Comparison of ENCODE assay signal across 19 cellular contexts in genomic region chr12:109495012-109495411, GRCh38. TPM values are rescaled to one million over a fixed set of nuclear protein-coding genes. Genes with fewer than 3 reads are reported as not detected.
DNase-seq lines count a peak whose midpoint lies in the region; ATAC-seq, FAIRE-seq and TF ChIP-seq lines count a peak whose summit lies in the region.
"Had no signal": no experiment of that assay in that cellular context is flagged by ENCODE, and none has a peak within 500 bp of the region (broad histone marks: within the 10 kb centered on the region; RNA-seq: fewer than 3 reads in every experiment).

No MANE protein-coding gene starts in this region.

- H3K4me2 ChIP-seq in HepG2 (ENCODE audit: low read depth, low read length): peak overlapping the region; percentile 52
- H3K4me2 ChIP-seq: A549 had no signal

- TF ChIP-seq RAD21 in HepG2 (CRISPR knock-in tag; IDR thresholded peaks at IDR 0.05): no peak

- in situ Hi-C loops in HepG2 (cut with HindIII; ENCODE audit: extremely low pct_ligation_motif_present, low pct_unique_long_range_greater_than_20kb): no loop called here

- no peak for TF ChIP-seq EP300 in HepG2 (IDR thresholded peaks at IDR 0.05; ENCODE audit: low read depth in 2 of 2, low read length in 2 of 2)
- TF ChIP-seq EP300 in HepG2 (CRISPR knock-in tag; IDR thresholded peaks at IDR 0.05; ENCODE audit: borderline replicate concordance): no peak

- H3K9me3 ChIP-seq in HepG2 (ENCODE audit: low read length) (no peaks in the 10 kb centered on the region), right lobe of liver (no peaks in the 10 kb centered on the region), uterus (no peaks in the 10 kb centered on the region)
- H3K9me3 ChIP-seq: A549, BE2C had no signal

- peaks cover 12% of the 10 kb centered on the region for H3K4me1 Mint-ChIP-seq in activated CD8-positive, alpha-beta T cell treated with anti-CD3 and anti-CD28 coated beads, Interleukin-2, amount 10 ng/mL, durations not matched to agents 7 days and 5 days (ENCODE audit: low read depth)
- peaks cover 27 to 28% of the 10 kb centered on the region in 2 donors for H3K4me1 Mint-ChIP-seq in immature natural killer cell
- peaks cover 8% of the 10 kb centered on the region for H3K4me1 Mint-ChIP-seq in activated T-helper 1 cell treated with anti-CD3 and anti-CD28 coated beads, Interleukin-12 subunit alpha, Interleukin-12 subunit beta, Interleukin-2, Interleukin-4 antibody, amounts not matched to agents 30 ng/mL and 10 ng/mL and 1 ng/mL, durations not matched to agents 14 hours and 24 hours and 36 hours (ENCODE audit: low read depth)

- H3K27me3 Mint-ChIP-seq in activated CD8-positive, alpha-beta T cell treated with anti-CD3 and anti-CD28 coated beads, Interleukin-2, amount 10 ng/mL, durations not matched to agents 7 days and 5 days (ENCODE audit: low read depth): no peaks in the 10 kb centered on the region
- peaks cover 0 to 3% (median 0%) of the 10 kb centered on the region in 3 donors for H3K27me3 Mint-ChIP-seq in immature natural killer cell (ENCODE audit: low read depth in 3 of 3)
- no peaks in the 10 kb centered on the region for H3K27me3 Mint-ChIP-seq in activated T-helper 1 cell treated with anti-CD3 and anti-CD28 coated beads, Interleukin-12 subunit alpha, Interleukin-12 subunit beta, Interleukin-2, Interleukin-4 antibody, amounts not matched to agents 30 ng/mL and 10 ng/mL and 1 ng/mL, durations not matched to agents 14 hours and 24 hours and 36 hours (ENCODE audit: insufficient read depth)
- H3K27me3 Mint-ChIP-seq: CD4-positive, alpha-beta memory T cell had no signal

- H3K9ac ChIP-seq in HepG2 (ENCODE audit: insufficient read depth, low read depth, low read length): peak overlapping the region; percentile 47

- peak overlapping the region; percentile 35 for H3K27ac Mint-ChIP-seq in activated CD8-positive, alpha-beta T cell treated with anti-CD3 and anti-CD28 coated beads, Interleukin-2, amount 10 ng/mL, durations not matched to agents 7 days and 5 days
- peak overlapping the region; percentile 45 to 95 (median 89) for H3K27ac Mint-ChIP-seq in immature natural killer cell
- H3K27ac Mint-ChIP-seq in activated T-helper 1 cell treated with anti-CD3 and anti-CD28 coated beads, Interleukin-12 subunit alpha, Interleukin-12 subunit beta, Interleukin-2, Interleukin-4 antibody, amounts not matched to agents 30 ng/mL and 10 ng/mL and 1 ng/mL, durations not matched to agents 14 hours and 24 hours and 36 hours: no peak overlapping the region
- H3K27ac Mint-ChIP-seq: HFFc6 had no signal

- H3K4me3 ChIP-seq in HepG2 (replicated peaks in 1 of 3; ENCODE audit: insufficient read depth in 1 of 3, low read depth in 2 of 3, low read length in 3 of 3) (no peak overlapping the region; a peak in 1 of 6 replicates), right lobe of liver (no peak overlapping the region), uterus (no peak overlapping the region)
- H3K4me3 ChIP-seq: A549 had no signal

- H3K36me3 ChIP-seq in HepG2 (replicated peaks in 1 of 2; ENCODE audit: control insufficient read depth in 1 of 2, insufficient read depth in 2 of 2, low read length in 2 of 2): peaks cover 5 to 36% of the 10 kb centered on the region in 2 experiments
- peaks cover 0 to 56% (median 28%) of the 10 kb centered on the region in 4 donors for H3K36me3 ChIP-seq in right lobe of liver
- H3K36me3 ChIP-seq in uterus: no peaks in the 10 kb centered on the region

- no peak overlapping the region for H3K4me3 Mint-ChIP-seq in activated CD8-positive, alpha-beta T cell treated with anti-CD3 and anti-CD28 coated beads, Interleukin-2, amount 10 ng/mL, durations not matched to agents 7 days and 5 days
- peak overlapping the region; percentile 55 to 76 (median 64) for H3K4me3 Mint-ChIP-seq in immature natural killer cell
- H3K4me3 Mint-ChIP-seq in activated T-helper 1 cell treated with anti-CD3 and anti-CD28 coated beads, Interleukin-12 subunit alpha, Interleukin-12 subunit beta, Interleukin-2, Interleukin-4 antibody, amounts not matched to agents 30 ng/mL and 10 ng/mL and 1 ng/mL, durations not matched to agents 14 hours and 24 hours and 36 hours: no peak overlapping the region
- H3K4me3 Mint-ChIP-seq: CD4-positive, alpha-beta memory T cell; HFFc6 had no signal

- FAIRE-seq in HepG2 (lab: Jason Lieb, UNC): no peak
- FAIRE-seq: A549, D721Med, G401.6, HTR-8/SVneo had no signal

- H2AFZ ChIP-seq in HepG2 (ENCODE audit: low read length): no peak overlapping the region

- no peak for TF ChIP-seq CTCF in HepG2 (CRISPR knock-in tag; IDR thresholded peaks at IDR 0.05)
- TF ChIP-seq CTCF in right lobe of liver (IDR thresholded peaks at IDR 0.05): no peak
- TF ChIP-seq CTCF in uterus (IDR thresholded peaks at IDR 0.05): no peak

- intact Hi-C loops in HepG2 (cut with micrococcal nuclease; ENCODE audit: unreplicated experiment): loop anchor here (2.0 kb wide), 1 partner anchor 18 kb away; the partner anchor contains the start of genes KCTD10 and UBE3B
- intact Hi-C loops in right lobe of liver (cut with DNase I): no loop called here
- intact Hi-C loops in activated T-helper 1 cell treated with anti-CD3 and anti-CD28 coated beads, Interleukin-12 subunit alpha, Interleukin-12 subunit beta, Interleukin-2, Interleukin-4 antibody, amounts not matched to agents 30 ng/mL and 10 ng/mL and 1 ng/mL, durations not matched to agents 14 hours and 24 hours and 36 hours (cut with micrococcal nuclease): no loop called here
- intact Hi-C loops in uterus (cut with DNase I; ENCODE audit: low total_unique reads): no loop called here

- BruUV-seq in HepG2 (replicated peaks; lab: Mats Ljungman, UMichigan): no TSS peak

- no peaks in the 10 kb centered on the region for H3K79me2 ChIP-seq in HepG2 (ENCODE audit: insufficient read depth, low read length)

- H3K9me3 Mint-ChIP-seq in activated CD8-positive, alpha-beta T cell treated with anti-CD3 and anti-CD28 coated beads, Interleukin-2, amount 10 ng/mL, durations not matched to agents 7 days and 5 days (ENCODE audit: insufficient read depth): no peaks in the 10 kb centered on the region
- H3K9me3 Mint-ChIP-seq in immature natural killer cell: peaks cover 0 to 2% (median 0%) of the 10 kb centered on the region in 6 donors
- H3K9me3 Mint-ChIP-seq in activated T-helper 1 cell treated with anti-CD3 and anti-CD28 coated beads, Interleukin-12 subunit alpha, Interleukin-12 subunit beta, Interleukin-2, Interleukin-4 antibody, amounts not matched to agents 30 ng/mL and 10 ng/mL and 1 ng/mL, durations not matched to agents 14 hours and 24 hours and 36 hours: no peaks in the 10 kb centered on the region
- H3K9me3 Mint-ChIP-seq: CD4-positive, alpha-beta memory T cell; HFFc6 had no signal

- H3K27ac ChIP-seq in HepG2 (ENCODE audit: extremely low read length, insufficient read depth, low read length) (peak overlapping the region; percentile 77), right lobe of liver (no peak overlapping the region), uterus (no peak overlapping the region)
- H3K27ac ChIP-seq: A549, C4-2B had no signal

- no peaks in the 10 kb centered on the region for H3K27me3 ChIP-seq in HepG2 (ENCODE audit: control insufficient read depth in 1 of 2, insufficient read depth in 2 of 2, low read length in 2 of 2)
- H3K27me3 ChIP-seq in right lobe of liver: no peaks in the 10 kb centered on the region
- H3K27me3 ChIP-seq in uterus: no peaks in the 10 kb centered on the region
- H3K27me3 ChIP-seq: BE2C had no signal

- H3K4me1 ChIP-seq in HepG2 (ENCODE audit: insufficient read depth, low read length) (peaks cover 26% of the 10 kb centered on the region), right lobe of liver (no peaks in the 10 kb centered on the region), uterus (no peaks in the 10 kb centered on the region)
- H3K4me1 ChIP-seq: A549, BE2C had no signal

- TF ChIP-seq POLR2A in HepG2 (IDR thresholded peaks at IDR 0.05; ENCODE audit: insufficient read depth in 1 of 2, low read depth in 2 of 2, low read length in 2 of 2): no peak
- TF ChIP-seq POLR2A in right lobe of liver (IDR thresholded peaks at IDR 0.05): no peak
- no peak for TF ChIP-seq POLR2A in uterus (IDR thresholded peaks at IDR 0.05)

- no peaks in the 10 kb centered on the region for H4K20me1 ChIP-seq in HepG2 (ENCODE audit: insufficient read depth, low read length)

- CTCF ChIA-PET in HepG2 (lab: Yijun Ruan, JAX; ENCODE audit: low intra/inter-chr PET ratio, low total read pairs): no interaction called here
- CTCF ChIA-PET in activated CD8-positive, alpha-beta T cell treated with anti-CD3 and anti-CD28 coated beads, Interleukin-2, amount 10 ng/mL, durations not matched to agents 7 days and 5 days (lab: Charles Lee): interaction anchor here (0.7 to 2.8 kb wide), 3 partner anchors 18 to 62 kb away, joined by 3 to 8 read pairs (median 7); partner anchors contain the start of genes KCTD10 and UBE3B

- POLR2A ChIA-PET in HepG2 (lab: Yijun Ruan, JAX): interaction anchor here (1.1 to 2.4 kb wide), 3 partner anchors 16 to 33 kb away, joined by 3 to 18 read pairs (median 11); partner anchors contain the start of genes KCTD10 and UBE3B
- POLR2A ChIA-PET in activated CD8-positive, alpha-beta T cell treated with anti-CD3 and anti-CD28 coated beads, Interleukin-2, amount 10 ng/mL, durations not matched to agents 7 days and 5 days (lab: Charles Lee): no interaction called here

- H3K36me3 Mint-ChIP-seq in activated CD8-positive, alpha-beta T cell treated with anti-CD3 and anti-CD28 coated beads, Interleukin-2, amount 10 ng/mL, durations not matched to agents 7 days and 5 days (ENCODE audit: low read depth): peaks cover 38% of the 10 kb centered on the region
- peaks cover 24 to 52% (median 29%) of the 10 kb centered on the region in 3 donors for H3K36me3 Mint-ChIP-seq in immature natural killer cell
- H3K36me3 Mint-ChIP-seq in activated T-helper 1 cell treated with anti-CD3 and anti-CD28 coated beads, Interleukin-12 subunit alpha, Interleukin-12 subunit beta, Interleukin-2, Interleukin-4 antibody, amounts not matched to agents 30 ng/mL and 10 ng/mL and 1 ng/mL, durations not matched to agents 14 hours and 24 hours and 36 hours (ENCODE audit: low read depth): peaks cover 26% of the 10 kb centered on the region

- ATAC-seq in HepG2 (peak; percentile 27), right lobe of liver (no peak)
- ATAC-seq in activated CD8-positive, alpha-beta T cell treated with anti-CD3 and anti-CD28 coated beads, Interleukin-2, amount 10 ng/mL, durations not matched to agents 7 days and 5 days: peak; percentile 72
- ATAC-seq: A549 had no signal

- no peak for DNase-seq in HepG2 (ENCODE audit: low spot score)
- no peak for DNase-seq in right lobe of liver
- DNase-seq in activated CD8-positive, alpha-beta T cell treated with anti-CD3 and anti-CD28 coated beads, Interleukin-2, amount 10 ng/mL, durations not matched to agents 7 days and 5 days: no peak
- peak; percentile 55 to 60 (median 58) for DNase-seq in immature natural killer cell
- DNase-seq in activated T-helper 1 cell treated with anti-CD3 and anti-CD28 coated beads, Interleukin-12 subunit alpha, Interleukin-12 subunit beta, Interleukin-2, Interleukin-4 antibody, amounts not matched to agents 30 ng/mL and 10 ng/mL and 1 ng/mL, durations not matched to agents 14 hours and 24 hours and 36 hours (ENCODE audit: low spot score): no peak
- DNase-seq in uterus: no peak
- DNase-seq: BE2C; CD4-positive, alpha-beta memory T cell; COR-L47; DMS153; DMS79 treated with DMSO at 0.1 percent for 48 hours; EL; HCEC 1CT; HFFc6 had no signal

RNA-seq across cellular contexts. Expression of gene UBE3B, which starts 17.6 kb away (rescaled TPM):
- total RNA-seq in HepG2 (2016; rRNA removed; fragmentation: Illumina TruSeq; extraction: Trizol) (25.3 and 31.5 TPM in 2 replicates), right lobe of liver (10 to 100 TPM; 15.3 to 31.8 (median 22.5) TPM), uterus (10 to 100 TPM; 14.7 to 64.2 (median 30.7) TPM)
- total RNA-seq in HepG2 (2016; cell fraction: cytosol; rRNA removed; fragmentation: Illumina TruSeq; extraction: Trizol; ENCODE audit: low read depth): 30.2 and 32.0 TPM in 2 replicates
- total RNA-seq in HepG2 (2016; cell fraction: insoluble cytoplasmic fraction; rRNA removed; fragmentation: Illumina TruSeq; extraction: Trizol): 26.5 and 33.2 TPM in 2 replicates
- total RNA-seq in HepG2 (2016; cell fraction: membrane; rRNA removed; fragmentation: Illumina TruSeq; extraction: Trizol): 41.9 and 47.4 TPM in 2 replicates
- total RNA-seq in HepG2 (2016; cell fraction: nucleus; rRNA removed; fragmentation: Illumina TruSeq; extraction: Trizol): 27.6 and 29.3 TPM in 2 replicates
- polyA plus RNA-seq in HepG2 (2011; rRNA removed) (22.7 and 26.0 TPM in 2 replicates), immature natural killer cell (10 to 100 TPM; 25.3 to 41.2 (median 34.2) TPM)
- polyA plus RNA-seq in HepG2 (2011; cell fraction: cytosol; rRNA removed): 14.5 and 17.1 TPM in 2 replicates
- 61.8 and 62.4 TPM in 2 replicates for polyA plus RNA-seq in HepG2 (2011; cell fraction: nucleus; rRNA removed)
- polyA plus RNA-seq in HepG2 (2012): 11.8 and 14.4 TPM in 2 replicates
- 26.4 and 35.0 TPM in 2 replicates for polyA plus RNA-seq in HepG2 (2016; cell fraction: cytosol; fragmentation: Illumina TruSeq; extraction: Trizol; ENCODE audit: low read depth)
- polyA plus RNA-seq in HepG2 (2016; cell fraction: insoluble cytoplasmic fraction; fragmentation: Illumina TruSeq; extraction: Trizol; ENCODE audit: low read depth): 22.0 and 25.4 TPM in 2 replicates
- 28.4 and 35.1 TPM in 2 replicates for polyA plus RNA-seq in HepG2 (2016; cell fraction: membrane; fragmentation: Illumina TruSeq; extraction: Trizol; ENCODE audit: low read depth)
- 28.2 and 30.2 TPM in 2 replicates for polyA plus RNA-seq in HepG2 (2016; cell fraction: nucleus; fragmentation: Illumina TruSeq; extraction: Trizol; ENCODE audit: insufficient read depth, low read depth)
- 27.1 and 49.0 TPM in 2 replicates for polyA minus RNA-seq in HepG2 (2011; rRNA and poly(A)+ RNA removed; ENCODE audit: low replicate concordance)
- polyA minus RNA-seq in HepG2 (2011; cell fraction: cytosol; rRNA and poly(A)+ RNA removed): 13.7 and 15.7 TPM in 2 replicates
- 55.0 and 69.5 TPM in 2 replicates for polyA minus RNA-seq in HepG2 (2011; cell fraction: nucleus; rRNA and poly(A)+ RNA removed)
- total RNA-seq in activated CD8-positive, alpha-beta T cell treated with anti-CD3 and anti-CD28 coated beads, Interleukin-2, amount 10 ng/mL, durations not matched to agents 7 days and 5 days: 10 to 100 TPM; 32.0 to 34.1 TPM
- 28.7 and 29.3 TPM in 2 replicates for total RNA-seq in activated T-helper 1 cell treated with anti-CD3 and anti-CD28 coated beads, Interleukin-12 subunit alpha, Interleukin-12 subunit beta, Interleukin-2, Interleukin-4 antibody, amounts not matched to agents 30 ng/mL and 10 ng/mL and 1 ng/mL, durations not matched to agents 14 hours and 24 hours and 36 hours

RNA-seq across cellular contexts. Expression of gene KCTD10, which starts 17.9 kb away (rescaled TPM):
- 6.9 and 12.5 TPM in 2 replicates for total RNA-seq in HepG2 (2016; rRNA removed; fragmentation: Illumina TruSeq; extraction: Trizol)
- total RNA-seq in HepG2 (2016; cell fraction: cytosol; rRNA removed; fragmentation: Illumina TruSeq; extraction: Trizol; ENCODE audit: low read depth): 2.1 and 3.7 TPM in 2 replicates
- total RNA-seq in HepG2 (2016; cell fraction: insoluble cytoplasmic fraction; rRNA removed; fragmentation: Illumina TruSeq; extraction: Trizol): 6.4 and 9.2 TPM in 2 replicates
- 5.5 and 5.7 TPM in 2 replicates for total RNA-seq in HepG2 (2016; cell fraction: membrane; rRNA removed; fragmentation: Illumina TruSeq; extraction: Trizol)
- total RNA-seq in HepG2 (2016; cell fraction: nucleus; rRNA removed; fragmentation: Illumina TruSeq; extraction: Trizol): 11.5 and 12.2 TPM in 2 replicates
- 25.4 and 30.2 TPM in 2 replicates for polyA plus RNA-seq in HepG2 (2011; rRNA removed)
- 21.1 and 22.0 TPM in 2 replicates for polyA plus RNA-seq in HepG2 (2011; cell fraction: cytosol; rRNA removed)
- polyA plus RNA-seq in HepG2 (2011; cell fraction: nucleus; rRNA removed): 28.4 and 32.1 TPM in 2 replicates
- 11.1 TPM in 2 replicates for polyA plus RNA-seq in HepG2 (2012)
- 1.4 and 1.7 TPM in 2 replicates for polyA plus RNA-seq in HepG2 (2016; cell fraction: cytosol; fragmentation: Illumina TruSeq; extraction: Trizol; ENCODE audit: low read depth)
- polyA plus RNA-seq in HepG2 (2016; cell fraction: insoluble cytoplasmic fraction; fragmentation: Illumina TruSeq; extraction: Trizol; ENCODE audit: low read depth): 21.4 and 22.8 TPM in 2 replicates
- 4.0 and 4.6 TPM in 2 replicates for polyA plus RNA-seq in HepG2 (2016; cell fraction: membrane; fragmentation: Illumina TruSeq; extraction: Trizol; ENCODE audit: low read depth)
- 18.0 and 18.6 TPM in 2 replicates for polyA plus RNA-seq in HepG2 (2016; cell fraction: nucleus; fragmentation: Illumina TruSeq; extraction: Trizol; ENCODE audit: insufficient read depth, low read depth)
- 96.2 and 112 TPM in 2 replicates for polyA minus RNA-seq in HepG2 (2011; rRNA and poly(A)+ RNA removed; ENCODE audit: low replicate concordance)
- 15.2 and 22.8 TPM in 2 replicates for polyA minus RNA-seq in HepG2 (2011; cell fraction: cytosol; rRNA and poly(A)+ RNA removed)
- polyA minus RNA-seq in HepG2 (2011; cell fraction: nucleus; rRNA and poly(A)+ RNA removed): 33.0 and 56.2 TPM in 2 replicates
- 10 to 100 TPM in 4 of 6 experiments, 1 to 10 TPM in 2; 5.8 to 20.2 (median 11.6) TPM for total RNA-seq in right lobe of liver
- 10 to 100 TPM; 35.7 to 38.8 TPM for total RNA-seq in activated CD8-positive, alpha-beta T cell treated with anti-CD3 and anti-CD28 coated beads, Interleukin-2, amount 10 ng/mL, durations not matched to agents 7 days and 5 days
- polyA plus RNA-seq in immature natural killer cell: 100 to 1,000 TPM in 2 of 3 donors, 10 to 100 TPM in 1; 59.7 to 204 (median 127) TPM
- 48.3 and 51.2 TPM in 2 replicates for total RNA-seq in activated T-helper 1 cell treated with anti-CD3 and anti-CD28 coated beads, Interleukin-12 subunit alpha, Interleukin-12 subunit beta, Interleukin-2, Interleukin-4 antibody, amounts not matched to agents 30 ng/mL and 10 ng/mL and 1 ng/mL, durations not matched to agents 14 hours and 24 hours and 36 hours
- total RNA-seq in uterus: 10 to 100 TPM; 38.2 to 88.4 (median 63.6) TPM

Comparison
In these comparisons a context has a peak if more than half of its experiments do, and no peak if none do; other contexts are left out.
1. ATAC-seq: peak in HepG2 (single experiment) and activated CD8-positive, alpha-beta T cell treated with anti-CD3 and anti-CD28 coated beads, Interleukin-2, amount 10 ng/mL, durations not matched to agents 7 days and 5 days (single experiment); none in right lobe of liver (0 of 4).
2. DNase-seq: peak in immature natural killer cell (3 of 3); none in HepG2 (single experiment), right lobe of liver (0 of 3), activated CD8-positive, alpha-beta T cell treated with anti-CD3 and anti-CD28 coated beads, Interleukin-2, amount 10 ng/mL, durations not matched to agents 7 days and 5 days (single experiment), activated T-helper 1 cell treated with anti-CD3 and anti-CD28 coated beads, Interleukin-12 subunit alpha, Interleukin-12 subunit beta, Interleukin-2, Interleukin-4 antibody, amounts not matched to agents 30 ng/mL and 10 ng/mL and 1 ng/mL, durations not matched to agents 14 hours and 24 hours and 36 hours (single experiment) and uterus (0 of 2).
3. H3K4me3 Mint-ChIP-seq: peak in immature natural killer cell (5 of 5); none in activated CD8-positive, alpha-beta T cell treated with anti-CD3 and anti-CD28 coated beads, Interleukin-2, amount 10 ng/mL, durations not matched to agents 7 days and 5 days (single experiment) and activated T-helper 1 cell treated with anti-CD3 and anti-CD28 coated beads, Interleukin-12 subunit alpha, Interleukin-12 subunit beta, Interleukin-2, Interleukin-4 antibody, amounts not matched to agents 30 ng/mL and 10 ng/mL and 1 ng/mL, durations not matched to agents 14 hours and 24 hours and 36 hours (single experiment).